30 cellular contexts compared by ENCODE assay signal in the genomic region with DNA sequence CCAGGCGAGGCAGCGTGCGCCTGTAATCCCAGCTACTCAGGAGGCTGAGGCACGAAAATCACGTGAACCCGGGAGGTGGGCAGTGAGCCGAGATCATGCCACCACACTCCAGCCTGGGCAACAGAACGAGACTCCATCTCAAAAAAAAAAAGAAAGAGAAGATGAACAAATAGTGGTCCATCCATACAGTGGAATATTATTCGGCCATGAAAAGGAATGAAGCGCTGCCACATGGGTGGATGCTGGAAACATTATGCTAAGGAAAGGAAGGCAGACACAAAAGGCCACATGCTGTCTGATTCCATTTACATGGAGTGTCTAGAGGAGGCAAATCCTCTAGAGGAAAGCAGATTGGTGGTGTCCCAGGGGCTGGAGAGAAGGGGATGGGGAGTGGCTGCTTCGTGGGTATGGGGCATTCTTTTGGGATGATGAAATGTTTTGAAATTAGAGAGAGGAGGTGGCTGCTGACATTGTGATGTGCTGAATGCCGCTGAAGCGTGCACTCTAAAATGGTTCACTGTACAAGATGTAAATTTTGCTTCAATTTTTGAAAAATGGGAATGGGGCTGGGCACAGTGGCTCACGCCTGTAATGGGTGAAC. TPM values are rescaled to one million over a fixed set of nuclear protein-coding genes. Genes with fewer than 3 reads are reported as not detected.
"Had no signal": no experiment of that assay in that cellular context is flagged by ENCODE, and none has a peak within 500 bp of the region (broad histone marks: within the 10 kb centered on the region; RNA-seq: fewer than 3 reads in every experiment).

No MANE protein-coding gene starts in this region.

- H3K4me3 Mint-ChIP-seq: activated CD4-positive, alpha-beta T cell treated with anti-CD3 and anti-CD28 coated beads, Interleukin-2, amount 10 ng/mL, durations not matched to agents 7 days and 5 days; activated CD8-positive, alpha-beta memory T cell treated with anti-CD3 and anti-CD28 coated beads, Interleukin-2, amount 10 ng/mL, durations not matched to agents 7 days and 5 days; activated CD8-positive, alpha-beta T cell treated with anti-CD3 and anti-CD28 coated beads for 36 hours; brain; dendritic cell treated with granulocyte-macrophage colony-stimulating factor and Interleukin-4, amounts not matched to agents 40 ng/mL and 50 ng/mL, for 4 days; memory B cell; naive B cell; stimulated activated memory B cell treated with anti-CD40 and anti-IgM and Interleukin-4, amounts not matched to agents 10 μg/mL and 1 μg/mL and 100 μg/mL, for 72 hours had no signal

- H3K27me3 ChIP-seq: stomach, tibial nerve, uterus had no signal

- H3K4me1 ChIP-seq: parathyroid adenoma, suprapubic skin, tibial nerve, uterus had no signal

- H3K27ac Mint-ChIP-seq: activated CD4-positive, alpha-beta T cell treated with anti-CD3 and anti-CD28 coated beads, Interleukin-2, amount 10 ng/mL, durations not matched to agents 7 days and 5 days; activated CD8-positive, alpha-beta memory T cell treated with anti-CD3 and anti-CD28 coated beads, Interleukin-2, amount 10 ng/mL, durations not matched to agents 7 days and 5 days; activated CD8-positive, alpha-beta T cell treated with anti-CD3 and anti-CD28 coated beads for 36 hours; brain; dendritic cell treated with granulocyte-macrophage colony-stimulating factor and Interleukin-4, amounts not matched to agents 40 ng/mL and 50 ng/mL, for 4 days; memory B cell; stimulated activated memory B cell treated with anti-CD40 and anti-IgM and Interleukin-4, amounts not matched to agents 10 μg/mL and 1 μg/mL and 100 μg/mL, for 72 hours had no signal

- H3K36me3 Mint-ChIP-seq: activated CD8-positive, alpha-beta memory T cell treated with anti-CD3 and anti-CD28 coated beads, Interleukin-2, amount 10 ng/mL, durations not matched to agents 7 days and 5 days; brain; memory B cell; stimulated activated memory B cell treated with anti-CD40 and anti-IgM and Interleukin-4, amounts not matched to agents 10 μg/mL and 1 μg/mL and 100 μg/mL, for 72 hours had no signal

- H3K27ac ChIP-seq: parathyroid adenoma, stomach, suprapubic skin, tibial nerve, uterus, VCaP had no signal

- H3K9me3 ChIP-seq: stomach, suprapubic skin, tibial nerve, uterus had no signal

- H3K4me3 ChIP-seq: smooth muscle cell, stomach, suprapubic skin, tibial nerve, uterus had no signal

- H3K79me2 ChIP-seq: parathyroid adenoma had no signal

- H3K4me1 Mint-ChIP-seq: brain had no signal

- H2AFZ ChIP-seq: parathyroid adenoma had no signal

- H3K27me3 Mint-ChIP-seq: activated CD4-positive, alpha-beta T cell treated with anti-CD3 and anti-CD28 coated beads, Interleukin-2, amount 10 ng/mL, durations not matched to agents 7 days and 5 days; activated CD8-positive, alpha-beta memory T cell treated with anti-CD3 and anti-CD28 coated beads, Interleukin-2, amount 10 ng/mL, durations not matched to agents 7 days and 5 days; activated CD8-positive, alpha-beta T cell treated with anti-CD3 and anti-CD28 coated beads for 36 hours had no signal

- H3K4me2 ChIP-seq: smooth muscle cell had no signal

- ATAC-seq: activated CD8-positive, alpha-beta memory T cell treated with anti-CD3 and anti-CD28 coated beads, Interleukin-2, amount 10 ng/mL, durations not matched to agents 7 days and 5 days; activated CD8-positive, alpha-beta T cell treated with anti-CD3 and anti-CD28 coated beads for 36 hours; left cardiac atrium; sciatic nerve; stimulated activated memory B cell treated with anti-CD40 and anti-IgM and Interleukin-4, amounts not matched to agents 10 μg/mL and 1 μg/mL and 100 μg/mL, for 72 hours had no signal

- H3K36me3 ChIP-seq: suprapubic skin, uterus had no signal

- H3K9me3 Mint-ChIP-seq: activated CD4-positive, alpha-beta T cell treated with anti-CD3 and anti-CD28 coated beads, Interleukin-2, amount 10 ng/mL, durations not matched to agents 7 days and 5 days; activated CD8-positive, alpha-beta T cell treated with anti-CD3 and anti-CD28 coated beads for 36 hours; dendritic cell treated with granulocyte-macrophage colony-stimulating factor and Interleukin-4, amounts not matched to agents 40 ng/mL and 50 ng/mL, for 4 days; memory B cell; naive B cell; stimulated activated memory B cell treated with anti-CD40 and anti-IgM and Interleukin-4, amounts not matched to agents 10 μg/mL and 1 μg/mL and 100 μg/mL, for 72 hours had no signal

- DNase-seq: activated CD4-positive, alpha-beta T cell treated with anti-CD3 and anti-CD28 coated beads, Interleukin-2, amount 10 ng/mL, durations not matched to agents 7 days and 5 days; activated CD4-positive, CD25-positive, alpha-beta regulatory T cell treated with anti-CD3 and anti-CD28 coated beads, Interleukin-2, amount 50 U/mL, for 72 hours; activated CD8-positive, alpha-beta memory T cell treated with anti-CD3 and anti-CD28 coated beads, Interleukin-2, amount 10 ng/mL, durations not matched to agents 7 days and 5 days; activated CD8-positive, alpha-beta T cell treated with anti-CD3 and anti-CD28 coated beads for 36 hours; activated naive CD4-positive, alpha-beta T cell; activated T-cell treated with anti-CD3 and anti-CD28 coated beads for 4 hours; anterior cingulate cortex; caudate nucleus; effector CD4-positive, alpha-beta T cell; foreskin melanocyte; head of caudate nucleus; islet precursor cell; left cardiac atrium; naive B cell; nucleus accumbens; stimulated activated CD4-positive, alpha-beta T cell treated with anti-CD3 and anti-CD28 coated beads, Interleukin-15, amount 100 ng/mL, for 24 hours; stomach; SW 1271; uterus had no signal

- H3K9ac ChIP-seq: parathyroid adenoma had no signal

RNA-seq across cellular contexts. Expression of gene PLPP7, which starts 17.0 kb away (rescaled TPM):
- total RNA-seq: activated CD8-positive, alpha-beta memory T cell treated with anti-CD3 and anti-CD28 coated beads, Interleukin-2, amount 10 ng/mL, durations not matched to agents 7 days and 5 days; T-helper 2 cell treated with Interferon-gamma antibody and Interleukin-4, amounts not matched to agents 100 ng/mL and 5 ng/mL, for 36 hours had no signal
